Comparison of ENCODE assay signal across 24 cellular contexts in genomic region chr7:106416430-106416829, GRCh38.
DNase-seq lines count a peak whose midpoint lies in the region; ATAC-seq, FAIRE-seq and TF ChIP-seq lines count a peak whose summit lies in the region.
"Had no signal": no experiment of that assay in that cellular context is flagged by ENCODE, and none has a peak within 500 bp of the region (broad histone marks: within the 10 kb centered on the region; RNA-seq: fewer than 3 reads in every experiment).

No MANE protein-coding gene starts in this region.

- H3F3A ChIP-seq in PC-9 (ENCODE audit: insufficient read depth, low read depth): peaks cover 28% of the 10 kb centered on the region

- CTCF ChIA-PET in HepG2 (lab: Yijun Ruan, JAX; ENCODE audit: low intra/inter-chr PET ratio, low total read pairs) (no interaction called here), PC-9 (lab: Charles Lee) (interaction anchor here (1.0 kb wide), 1 partner anchor 46 kb away, joined by 4 read pairs; no protein-coding TSS in a partner anchor)

- TF ChIP-seq RAD21 in liver (IDR thresholded peaks at IDR 0.05): no peak
- no peak for TF ChIP-seq RAD21 in HepG2 (CRISPR knock-in tag; IDR thresholded peaks at IDR 0.05)

- H3K36me3 ChIP-seq in liver (ENCODE audit: control insufficient read depth in 4 of 4, insufficient read depth in 3 of 4, low read depth in 1 of 4, low read length in 3 of 4) (no peaks in the 10 kb centered on the region), HepG2 (replicated peaks in 1 of 2; ENCODE audit: control insufficient read depth in 1 of 2, insufficient read depth in 2 of 2, low read length in 2 of 2) (no peaks in the 10 kb centered on the region), PC-9 (ENCODE audit: low read depth) (no peaks in the 10 kb centered on the region), body of pancreas (replicated peaks in 1 of 2; ENCODE audit: insufficient read depth in 1 of 2, low read depth in 2 of 2) (no peaks in the 10 kb centered on the region), neutrophil (no peaks in the 10 kb centered on the region), WERI-Rb-1 (no peaks in the 10 kb centered on the region)
- H3K36me3 ChIP-seq: BLaER1 treated with 17β-estradiol and CSF1 and Interleukin-3, amounts not matched to agents 10 nM and 100 nM had no signal

- peak overlapping the region in 2 of 7 donors; percentile 30 to 99 for H3K27ac Mint-ChIP-seq in CD14-positive monocyte
- H3K27ac Mint-ChIP-seq: B cell; CD4-positive, CD25-positive, alpha-beta regulatory T cell; CD8-positive, alpha-beta memory T cell; HFFc6; IgD-negative memory B cell had no signal

- H3K9me2 ChIP-seq in PC-9 (ENCODE audit: insufficient read depth): no peaks in the 10 kb centered on the region

- no peak for DNase-seq in HepG2 (ENCODE audit: low spot score)
- DNase-seq in PC-9: no peak
- no peak for DNase-seq in body of pancreas
- no peak for DNase-seq in activated CD4-positive, alpha-beta T cell treated with anti-CD3 and anti-CD28 coated beads for 4 hours
- DNase-seq in CD14-positive monocyte (ENCODE audit: low spot score): no peak
- no peak for DNase-seq in WERI-Rb-1
- DNase-seq: 8988T; CD4-positive, CD25-positive, alpha-beta regulatory T cell; CD8-positive, alpha-beta memory T cell; COR-L47; DMS153; DMS79; GF-D8; GOT3; H7; HFFc6 had no signal

- no peak overlapping the region for H2AFZ ChIP-seq in HepG2 (ENCODE audit: low read length)
- no peak overlapping the region for H2AFZ ChIP-seq in PC-9

- no peak for TF ChIP-seq CTCF in liver (IDR thresholded peaks at IDR 0.05; ENCODE audit: low read depth, low read length, missing input control)
- no peak for TF ChIP-seq CTCF in HepG2 (CRISPR knock-in tag; IDR thresholded peaks at IDR 0.05)
- TF ChIP-seq CTCF in PC-9 (conservative IDR thresholded peaks at IDR 0.05): no peak
- TF ChIP-seq CTCF in body of pancreas (IDR thresholded peaks at IDR 0.05): no peak
- no peak for TF ChIP-seq CTCF in neutrophil (IDR thresholded peaks at IDR 0.05)
- no peak for TF ChIP-seq CTCF in CD14-positive monocyte (IDR thresholded peaks at IDR 0.05)
- TF ChIP-seq CTCF in WERI-Rb-1 (IDR thresholded peaks at IDR 0.05; ENCODE audit: low read depth, low read length): no peak

- H3K4me3 Mint-ChIP-seq in CD14-positive monocyte: no peak overlapping the region
- H3K4me3 Mint-ChIP-seq: B cell; CD4-positive, CD25-positive, alpha-beta regulatory T cell; CD8-positive, alpha-beta memory T cell; HFFc6; IgD-negative memory B cell had no signal

- H3K4me1 ChIP-seq in liver (ENCODE audit: control insufficient read depth in 4 of 4, insufficient read depth in 4 of 4, low read length in 3 of 4) (peaks cover 3 to 23% (median 4%) of the 10 kb centered on the region in 4 donors), HepG2 (ENCODE audit: insufficient read depth, low read length) (no peaks in the 10 kb centered on the region), PC-9 (replicated peaks; ENCODE audit: insufficient read depth) (peaks cover 48% of the 10 kb centered on the region), body of pancreas (peaks cover 49% of the 10 kb centered on the region), neutrophil (ENCODE audit: control insufficient read depth in 1 of 2, insufficient read depth in 1 of 2, low read depth in 1 of 2, low read length in 1 of 2) (peaks cover 60 to 65% of the 10 kb centered on the region in 2 experiments)

- H3K27ac ChIP-seq in liver (ENCODE audit: low read depth in 1 of 2, low read length in 2 of 2) (peak overlapping the region; percentile 85 to 93), HepG2 (ENCODE audit: extremely low read length, insufficient read depth, low read length) (no peak overlapping the region), PC-9 (peak overlapping the region; percentile 98), body of pancreas (peak overlapping the region in 3 of 4 donors; percentile 70 to 89 (median 87)), neutrophil (peak overlapping the region; percentile 91), WERI-Rb-1 (no peak overlapping the region)

- H3K9me3 Mint-ChIP-seq in CD14-positive monocyte: peaks cover 5 to 22% (median 8%) of the 10 kb centered on the region in 7 donors

- H3K4me3 ChIP-seq in liver (ENCODE audit: low read depth in 1 of 3, low read length in 3 of 3) (peak overlapping the region; percentile 12 to 34 (median 18)), HepG2 (replicated peaks in 1 of 3; ENCODE audit: insufficient read depth in 1 of 3, low read depth in 2 of 3, low read length in 3 of 3) (no peak overlapping the region), PC-9 (peak overlapping the region; percentile 13; the same call in 1 of the 2 replicates), body of pancreas (no peak overlapping the region), neutrophil (ENCODE audit: low read depth in 1 of 2, low read length in 1 of 2) (peak overlapping the region; percentile 31 to 37), WERI-Rb-1 (ENCODE audit: low read depth, low read length) (no peak overlapping the region)
- H3K4me3 ChIP-seq: BLaER1 treated with 17β-estradiol and CSF1 and Interleukin-3, amounts not matched to agents 10 nM and 100 nM; GM12878 had no signal

- H4K20me1 ChIP-seq in HepG2 (ENCODE audit: insufficient read depth, low read length) (no peaks in the 10 kb centered on the region), PC-9 (ENCODE audit: insufficient read depth) (no peaks in the 10 kb centered on the region)
- H4K20me1 ChIP-seq: BLaER1 treated with 17β-estradiol and CSF1 and Interleukin-3, amounts not matched to agents 10 nM and 100 nM had no signal

- intact Hi-C loops in HepG2 (cut with micrococcal nuclease; ENCODE audit: unreplicated experiment) (no loop called here), PC-9 (cut with micrococcal nuclease; ENCODE audit: unreplicated experiment) (no loop called here), body of pancreas (cut with DNase I) (no loop called here), CD14-positive monocyte (cut with micrococcal nuclease) (no loop called here)

- H3K36me3 Mint-ChIP-seq in CD14-positive monocyte: peaks cover 6 to 7% of the 10 kb centered on the region in 2 donors
- H3K36me3 Mint-ChIP-seq: CD4-positive, CD25-positive, alpha-beta regulatory T cell; CD8-positive, alpha-beta memory T cell; IgD-negative memory B cell had no signal

- H3K9ac ChIP-seq in liver (ENCODE audit: low read depth in 1 of 2, low read length in 2 of 2): no peak overlapping the region
- no peak overlapping the region for H3K9ac ChIP-seq in HepG2 (ENCODE audit: insufficient read depth, low read depth, low read length)

- POLR2A ChIA-PET in HepG2 (lab: Yijun Ruan, JAX): no interaction called here
- POLR2A ChIA-PET in PC-9 (lab: Charles Lee; ENCODE audit: unreplicated experiment): interaction anchor here (0.7 kb wide), 1 partner anchor 131 kb away, joined by 8 read pairs; the partner anchor contains the start of gene NAMPT

- no peaks in the 10 kb centered on the region for H3K9me3 ChIP-seq in liver (ENCODE audit: control insufficient read depth in 4 of 4, low read length in 3 of 4)
- no peaks in the 10 kb centered on the region for H3K9me3 ChIP-seq in HepG2 (ENCODE audit: low read length)
- H3K9me3 ChIP-seq in PC-9 (ENCODE audit: insufficient read depth, low read depth): peaks cover 7% of the 10 kb centered on the region; the same call in 1 of the 2 replicates
- H3K9me3 ChIP-seq in body of pancreas: no peaks in the 10 kb centered on the region
- no peaks in the 10 kb centered on the region for H3K9me3 ChIP-seq in neutrophil
- peaks cover 6% of the 10 kb centered on the region for H3K9me3 ChIP-seq in WERI-Rb-1 (ENCODE audit: severe bottlenecking)

- no peaks in the 10 kb centered on the region for H3K27me3 Mint-ChIP-seq in CD14-positive monocyte (ENCODE audit: low read depth in 3 of 3)

- in situ Hi-C loops in HepG2 (cut with HindIII; ENCODE audit: extremely low pct_ligation_motif_present, low pct_unique_long_range_greater_than_20kb): no loop called here

- no peak for TF ChIP-seq EP300 in HepG2 (IDR thresholded peaks at IDR 0.05; ENCODE audit: low read depth in 2 of 2, low read length in 2 of 2)
- TF ChIP-seq EP300 in HepG2 (CRISPR knock-in tag; IDR thresholded peaks at IDR 0.05; ENCODE audit: borderline replicate concordance): no peak

- TF ChIP-seq POLR2A in HepG2 (IDR thresholded peaks at IDR 0.05; ENCODE audit: insufficient read depth in 1 of 2, low read depth in 2 of 2, low read length in 2 of 2) (no peak), body of pancreas (IDR thresholded peaks at IDR 0.05) (no peak)

- peaks cover 45% of the 10 kb centered on the region for H3K4me1 Mint-ChIP-seq in CD14-positive monocyte
- H3K4me1 Mint-ChIP-seq: B cell; CD4-positive, CD25-positive, alpha-beta regulatory T cell; CD8-positive, alpha-beta memory T cell; IgD-negative memory B cell had no signal

- H3K79me2 ChIP-seq in HepG2 (ENCODE audit: insufficient read depth, low read length): no peaks in the 10 kb centered on the region
- H3K79me2 ChIP-seq in PC-9 (ENCODE audit: low read depth): no peaks in the 10 kb centered on the region

- BruUV-seq in HepG2 (replicated peaks; lab: Mats Ljungman, UMichigan): no TSS peak
- no TSS peak for BruUV-seq in PC-9 (replicated peaks; lab: Mats Ljungman, UMichigan)

- no peak overlapping the region for H3K4me2 ChIP-seq in HepG2 (ENCODE audit: low read depth, low read length)
- peak overlapping the region; percentile 68; the same call in 1 of the 2 replicates for H3K4me2 ChIP-seq in PC-9

- H3K27me3 ChIP-seq in liver (ENCODE audit: control insufficient read depth in 4 of 4, insufficient read depth in 4 of 4, low read length in 3 of 4): no peaks in the 10 kb centered on the region
- H3K27me3 ChIP-seq in HepG2 (ENCODE audit: control insufficient read depth in 1 of 2, insufficient read depth in 2 of 2, low read length in 2 of 2): peaks cover 0 to 11% of the 10 kb centered on the region in 2 experiments; a peak in 2 of 5 replicates
- H3K27me3 ChIP-seq in PC-9 (ENCODE audit: insufficient read depth, low read depth): no peaks in the 10 kb centered on the region
- no peaks in the 10 kb centered on the region for H3K27me3 ChIP-seq in body of pancreas
- H3K27me3 ChIP-seq in neutrophil: no peaks in the 10 kb centered on the region
- H3K27me3 ChIP-seq in WERI-Rb-1 (ENCODE audit: insufficient read depth, low read depth, severe bottlenecking): no peaks in the 10 kb centered on the region
- H3K27me3 ChIP-seq: BLaER1 treated with 17β-estradiol and CSF1 and Interleukin-3, amounts not matched to agents 10 nM and 100 nM had no signal

- ATAC-seq in HepG2: no peak
- ATAC-seq in body of pancreas: no peak
- ATAC-seq: GM12878, HCT116 had no signal

- FAIRE-seq in HepG2 (lab: Jason Lieb, UNC): no peak
- FAIRE-seq: GM12878, HTR-8/SVneo had no signal

TF ChIP-seq in liver, 16 proteins besides CTCF, POLR2A, EP300 and RAD21 (continues in another document):
- TF ChIP-seq HNF4G (IDR thresholded peaks at IDR 0.05): no peak
- TF ChIP-seq EGR1 (IDR thresholded peaks at IDR 0.05; ENCODE audit: low read depth in 2 of 2): no peak

TF ChIP-seq in HepG2, 621 proteins besides CTCF, POLR2A, EP300 and RAD21 (continues in another document):
- TF ChIP-seq U2AF1 (optimal IDR thresholded peaks at IDR 0.05; ENCODE audit: low read depth, low read length): no peak
- TF ChIP-seq CEBPB (IDR thresholded peaks at IDR 0.05; ENCODE audit: borderline replicate concordance, low read depth, low read length): no peak
- no peak for TF ChIP-seq ZNF749 (CRISPR knock-in tag; IDR thresholded peaks at IDR 0.05; ENCODE audit: borderline replicate concordance)
- no peak for TF ChIP-seq ZNF772 (CRISPR knock-in tag; IDR thresholded peaks at IDR 0.05)
- TF ChIP-seq FOXM1 (CRISPR knock-in tag; IDR thresholded peaks at IDR 0.05): no peak

Comparison
In these comparisons a context has a peak if more than half of its experiments do, and no peak if none do; other contexts are left out.
1. H3K27ac ChIP-seq: peak in liver (2 of 2), PC-9 (single experiment), body of pancreas (3 of 4) and neutrophil (single experiment); none in HepG2 (single experiment) and WERI-Rb-1 (single experiment).
2. H3K4me3 ChIP-seq: peak in liver (3 of 3), PC-9 (single experiment) and neutrophil (2 of 2); none in HepG2 (0 of 3), body of pancreas (0 of 2) and WERI-Rb-1 (single experiment).